In genomic region chr5:150700600-150701377, GRCh38 we compare ENCODE assay signal across 8 cellular contexts. TPM values are rescaled to one million over a fixed set of nuclear protein-coding genes. Genes with fewer than 3 reads are reported as not detected.
DNase-seq lines count a peak whose midpoint lies in the region; ATAC-seq and TF ChIP-seq lines count a peak whose summit lies in the region.

Gene RBM22 (minus strand): TSS chr5:150701062. CDS start chr5:150700985, 77 bp downstream.

- no peak for TF ChIP-seq POLR2A in lower leg skin (IDR thresholded peaks at IDR 0.05)

- H3K27ac ChIP-seq in duodenal mucosa (ENCODE audit: low read depth, low read length): peak within 1 kb of the TSS; percentile 97

- intact Hi-C loops in lower leg skin (cut with DNase I; ENCODE audit: low total_unique reads): no loop called here

- DNase-seq in CD1c-positive myeloid dendritic cell (ENCODE audit: extremely low spot score) (peak; percentile 95), NCI-H748 treated with DMSO at 0.1 percent for 48 hours (lab: John Stamatoyannopoulos, UW) (peak; percentile 84), lower leg skin (ENCODE audit: low spot score in 2 of 2) (peak; percentile 94 to 99)
- peak; percentile 87 to 88 for DNase-seq in activated CD4-positive, alpha-beta T cell treated with anti-CD3 and anti-CD28 coated beads, Interleukin-2, amount 50 U/mL, for 4 hours
- DNase-seq in stimulated activated CD4-positive, alpha-beta T cell treated with anti-CD3 and anti-CD28 coated beads, Interleukin-4, amount 100 ng/mL, for 48 hours (ENCODE audit: low read depth in 2 of 2): peak; percentile 82 to 86

- peak; percentile 96 for ATAC-seq in GM19351 (IDR thresholded peaks at IDR 0.05; ENCODE audit: unreplicated experiment)
- peak; percentile 93 for ATAC-seq in HG03521 (IDR thresholded peaks at IDR 0.05; ENCODE audit: unreplicated experiment)

- peak within 1 kb of the TSS; percentile 98 to 99 for H3K9ac ChIP-seq in duodenal mucosa (ENCODE audit: low read depth in 1 of 2, low read length in 2 of 2)

- H3K27me3 ChIP-seq in duodenal mucosa (ENCODE audit: control insufficient read depth in 1 of 2, insufficient read depth in 2 of 2, low read length in 2 of 2): no peaks in the 10 kb centered on the region

- TF ChIP-seq CTCF in lower leg skin (IDR thresholded peaks at IDR 0.05): peak in 1 of 3 donors; percentile 55

- H3K4me3 ChIP-seq in duodenal mucosa (ENCODE audit: low read depth in 1 of 2, low read length in 2 of 2) (peak within 1 kb of the TSS; percentile 99 to 100), lower leg skin (ENCODE audit: low read depth, poor library complexity, severe bottlenecking) (peak within 1 kb of the TSS; percentile 99)

- H3K36me3 ChIP-seq in duodenal mucosa (ENCODE audit: control insufficient read depth in 1 of 2, insufficient read depth in 2 of 2, low read length in 2 of 2): peaks cover 20 to 27% of the 10 kb centered on the region in 2 donors

- WGBS in lower leg skin, 2 donors: 1% methylated on average over 54 to 58 of the region's 59 CpGs

- H3K4me1 ChIP-seq in duodenal mucosa (ENCODE audit: control insufficient read depth in 1 of 2, insufficient read depth in 2 of 2, low read length in 2 of 2): peaks cover 11 to 20% of the 10 kb centered on the region in 2 donors

- no peaks in the 10 kb centered on the region for H3K9me3 ChIP-seq in duodenal mucosa (ENCODE audit: control insufficient read depth in 1 of 2, low read length in 2 of 2)

RNA-seq across cellular contexts. Expression of gene RBM22, which starts in this region (rescaled TPM):
- total RNA-seq in lower leg skin: 10 to 100 TPM; 27.6 to 38.6 (median 35.9) TPM

Comparison
In these comparisons a context has a peak if more than half of its experiments do, and no peak if none do; other contexts are left out.
1. Peak in every context shown above with its lines: DNase-seq, ATAC-seq, H3K4me3 ChIP-seq and H3K27ac ChIP-seq.